In the genomic region with DNA sequence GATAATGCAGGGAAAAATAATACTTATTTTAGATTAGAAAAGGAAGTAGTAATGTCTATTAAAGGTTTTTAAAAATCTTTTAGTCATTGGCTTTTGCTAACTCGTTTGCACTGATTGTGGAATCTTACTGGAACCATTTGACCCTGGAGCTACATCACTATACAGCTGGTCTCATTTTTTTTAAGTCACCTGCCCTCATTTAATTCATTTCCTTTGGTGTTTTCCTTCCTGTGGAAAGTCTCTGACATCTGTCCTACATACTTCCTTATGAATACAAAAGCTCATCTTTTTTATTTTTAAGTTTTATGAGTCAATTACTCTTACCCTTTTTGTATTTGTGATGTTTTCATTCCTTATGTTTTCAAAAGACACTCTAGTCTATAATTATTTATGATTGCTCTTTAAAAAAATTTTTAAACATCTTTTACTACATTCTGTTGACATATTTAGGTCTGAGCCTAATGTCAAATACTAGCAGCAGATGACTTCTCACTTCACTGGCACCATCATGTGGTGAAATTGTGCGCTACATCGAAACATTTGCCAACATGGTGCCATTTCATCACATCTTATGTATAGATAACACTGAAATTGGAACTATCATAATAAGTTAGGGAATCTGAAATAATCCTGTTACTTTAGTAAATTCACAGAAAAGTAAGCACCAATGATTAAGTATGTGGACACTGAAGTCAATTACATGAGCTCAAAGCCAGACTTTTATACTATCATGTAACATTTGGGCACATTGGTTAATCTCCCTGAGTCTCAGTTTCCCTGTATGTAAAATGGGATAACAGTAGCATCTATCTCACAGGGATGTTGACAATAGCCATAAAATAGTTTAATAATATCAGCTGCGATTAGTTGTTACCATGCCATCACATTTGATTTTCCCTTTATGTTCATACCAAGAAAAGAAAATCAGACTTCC, we compare ENCODE assay signal across 1 cellular context.
TF ChIP-seq lines count a peak whose summit lies in the region.

No MANE protein-coding gene starts in this region.

TF ChIP-seq in K562, 482 proteins besides CTCF, POLR2A, EP300 and RAD21 (continued from another document):
- TF ChIP-seq, protein P1, sequence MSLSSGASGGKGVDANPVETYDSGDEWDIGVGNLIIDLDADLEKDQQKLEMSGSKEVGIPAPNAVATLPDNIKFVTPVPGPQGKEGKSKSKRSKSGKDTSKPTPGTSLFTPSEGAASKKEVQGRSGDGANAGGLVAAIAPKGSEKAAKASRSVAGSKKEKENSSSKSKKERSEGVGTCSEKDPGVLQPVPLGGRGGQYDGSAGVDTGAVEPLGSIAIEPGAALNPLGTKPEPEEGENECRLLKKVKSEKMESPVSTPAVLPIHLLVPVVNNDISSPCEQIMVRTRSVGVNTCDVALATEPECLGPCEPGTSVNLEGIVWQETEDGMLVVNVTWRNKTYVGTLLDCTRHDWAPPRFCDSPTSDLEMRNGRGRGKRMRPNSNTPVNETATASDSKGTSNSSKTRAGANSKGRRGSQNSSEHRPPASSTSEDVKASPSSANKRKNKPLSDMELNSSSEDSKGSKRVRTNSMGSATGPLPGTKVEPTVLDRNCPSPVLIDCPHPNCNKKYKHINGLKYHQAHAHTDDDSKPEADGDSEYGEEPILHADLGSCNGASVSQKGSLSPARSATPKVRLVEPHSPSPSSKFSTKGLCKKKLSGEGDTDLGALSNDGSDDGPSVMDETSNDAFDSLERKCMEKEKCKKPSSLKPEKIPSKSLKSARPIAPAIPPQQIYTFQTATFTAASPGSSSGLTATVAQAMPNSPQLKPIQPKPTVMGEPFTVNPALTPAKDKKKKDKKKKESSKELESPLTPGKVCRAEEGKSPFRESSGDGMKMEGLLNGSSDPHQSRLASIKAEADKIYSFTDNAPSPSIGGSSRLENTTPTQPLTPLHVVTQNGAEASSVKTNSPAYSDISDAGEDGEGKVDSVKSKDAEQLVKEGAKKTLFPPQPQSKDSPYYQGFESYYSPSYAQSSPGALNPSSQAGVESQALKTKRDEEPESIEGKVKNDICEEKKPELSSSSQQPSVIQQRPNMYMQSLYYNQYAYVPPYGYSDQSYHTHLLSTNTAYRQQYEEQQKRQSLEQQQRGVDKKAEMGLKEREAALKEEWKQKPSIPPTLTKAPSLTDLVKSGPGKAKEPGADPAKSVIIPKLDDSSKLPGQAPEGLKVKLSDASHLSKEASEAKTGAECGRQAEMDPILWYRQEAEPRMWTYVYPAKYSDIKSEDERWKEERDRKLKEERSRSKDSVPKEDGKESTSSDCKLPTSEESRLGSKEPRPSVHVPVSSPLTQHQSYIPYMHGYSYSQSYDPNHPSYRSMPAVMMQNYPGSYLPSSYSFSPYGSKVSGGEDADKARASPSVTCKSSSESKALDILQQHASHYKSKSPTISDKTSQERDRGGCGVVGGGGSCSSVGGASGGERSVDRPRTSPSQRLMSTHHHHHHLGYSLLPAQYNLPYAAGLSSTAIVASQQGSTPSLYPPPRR (CRISPR knock-in tag; IDR thresholded peaks at IDR 0.05; ENCODE audit: borderline replicate concordance): no peak
- TF ChIP-seq CEBPB (tag; IDR thresholded peaks at IDR 0.05): peak; percentile 50; the same call in 1 of the 2 replicates
TF ChIP-seq in K562: peak in this region for 3.
